ENCODE assay signal across 13 cellular contexts in the genomic region with DNA sequence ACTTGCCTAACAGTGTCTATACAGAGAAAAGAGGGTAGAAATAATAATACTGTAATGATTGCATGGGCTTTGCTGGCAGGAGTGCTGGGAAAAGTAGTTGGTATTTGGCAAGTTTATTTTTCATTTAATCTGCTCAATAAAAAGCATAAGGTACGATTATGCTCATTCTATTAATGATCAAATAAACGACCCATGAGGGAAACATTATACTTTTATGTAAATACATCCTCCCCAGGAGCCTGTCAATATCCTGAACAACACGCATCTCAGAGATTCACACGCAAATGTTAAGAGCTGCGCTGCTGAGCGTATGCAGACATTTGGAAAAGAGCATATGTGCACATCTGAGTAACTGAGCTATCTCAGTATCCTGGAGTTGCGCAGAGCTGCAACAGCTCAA.
"Had no signal": no experiment of that assay in that cellular context is flagged by ENCODE, and none has a peak within 500 bp of the region (broad histone marks: within the 10 kb centered on the region; RNA-seq: fewer than 3 reads in every experiment).

No MANE protein-coding gene starts in this region.

- DNase-seq: activated CD4-positive, alpha-beta memory T cell treated with anti-CD3 and anti-CD28 coated beads for 36 hours; activated CD4-positive, alpha-beta T cell treated with anti-CD3 and anti-CD28 coated beads for 36 hours; activated naive CD4-positive, alpha-beta T cell treated with anti-CD3 and anti-CD28 coated beads, Interleukin-2, amount 50 U/mL, for 16 hours; activated T-cell treated with anti-CD3 and anti-CD28 coated beads, Interleukin-2, amount 50 U/mL, for 24 hours; endodermal cell; heart left ventricle; immature natural killer cell; posterior cingulate gyrus; retina; stimulated activated CD4-positive, alpha-beta T cell treated with anti-CD3 and anti-CD28 coated beads, Interleukin-12 subunit alpha, Interleukin-12 subunit beta, amount 100 ng/mL, for 4 hours; stimulated activated CD4-positive, alpha-beta T cell treated with anti-CD3 and anti-CD28 coated beads, Interleukin-2, amount 100 ng/mL, for 24 hours; stomach had no signal

- ATAC-seq: activated CD4-positive, alpha-beta T cell treated with anti-CD3 and anti-CD28 coated beads for 36 hours; heart left ventricle; natural killer cell treated with Interleukin-12 subunit alpha and Interleukin-12 subunit beta and Interleukin-15 and Interleukin-18, amount 100 ng/mL, for 72 hours had no signal
